ENCODE assay signal across 18 cellular contexts in genomic region chr6:148689168-148689567, GRCh38. TPM values are rescaled to one million over a fixed set of nuclear protein-coding genes. Genes with fewer than 3 reads are reported as not detected.
"Had no signal": no experiment of that assay in that cellular context is flagged by ENCODE, and none has a peak within 500 bp of the region (broad histone marks: within the 10 kb centered on the region; RNA-seq: fewer than 3 reads in every experiment).

No MANE protein-coding gene starts in this region.

- H3K36me3 ChIP-seq: thyroid gland, upper lobe of left lung, uterus had no signal

- H3K9me3 ChIP-seq: thyroid gland, upper lobe of left lung, uterus had no signal

- ATAC-seq: left colon; left ventricle myocardium superior; naive thymus-derived CD4-positive, alpha-beta T cell; sciatic nerve had no signal

- H3K79me2 ChIP-seq: hepatocyte had no signal

- H3K4me1 ChIP-seq: upper lobe of left lung, uterus had no signal

- H3K27me3 ChIP-seq: hepatocyte, thyroid gland, upper lobe of left lung, uterus had no signal

- H3K27ac ChIP-seq: hepatocyte, thyroid gland, upper lobe of left lung, uterus had no signal

- H3K4me2 ChIP-seq: hepatocyte had no signal

- H3K4me3 ChIP-seq: hepatocyte, lung, thyroid gland, upper lobe of left lung, uterus had no signal

- DNase-seq: erythroblast; foreskin melanocyte; head of caudate nucleus; left colon; left ventricle myocardium superior; mesendoderm; naive thymus-derived CD4-positive, alpha-beta T cell; nephron progenitor cell; posterior cingulate gyrus; small intestine; stimulated activated CD4-positive, alpha-beta T cell treated with anti-CD3 and anti-CD28 coated beads, Interleukin-12 subunit alpha, Interleukin-12 subunit beta, amount 100 ng/mL, for 4 hours; stimulated activated naive CD4-positive, alpha-beta T cell treated with Interleukin-2 at 50 U/mL for 16 hours; thyroid gland; upper lobe of left lung; uterus had no signal

- H2AFZ ChIP-seq: hepatocyte had no signal

RNA-seq across cellular contexts. Expression of gene UST, which starts 57.7 kb away (rescaled TPM):
- polyA plus RNA-seq: naive thymus-derived CD4-positive, alpha-beta T cell had no signal
